ENCODE assay signal across 11 cellular contexts in genomic region chr5:123429993-123430392, GRCh38. TPM values are rescaled to one million over a fixed set of nuclear protein-coding genes. Genes with fewer than 3 reads are reported as not detected.
DNase-seq lines count a peak whose midpoint lies in the region; ATAC-seq and TF ChIP-seq lines count a peak whose summit lies in the region.
"Had no signal": no experiment of that assay in that cellular context is flagged by ENCODE, and none has a peak within 500 bp of the region (broad histone marks: within the 10 kb centered on the region; RNA-seq: fewer than 3 reads in every experiment).

No MANE protein-coding gene starts in this region.

- 56 to 94% (median 72%) methylated on average over 2 of the region's 2 CpGs for WGBS in spleen, 5 donors

- H3K4me3 ChIP-seq in spleen, result peak overlapping the region in 1 of 8 donors; percentile 12
- H3K4me3 ChIP-seq: sigmoid colon, SJSA1, thyroid gland had no signal

- no peaks in the 10 kb centered on the region for H3K36me3 ChIP-seq in spleen
- H3K36me3 ChIP-seq: sigmoid colon, SJSA1, thyroid gland had no signal

- no peak for DNase-seq in activated T-cell treated with anti-CD3 and anti-CD28 coated beads, Interleukin-2, amount 50 U/mL, for 24 hours
- DNase-seq in activated T-cell treated with anti-CD3 and anti-CD28 coated beads for 4 hours (no peak), NOMO-1 treated with DMSO at 0.1 percent for 48 hours (lab: John Stamatoyannopoulos, UW; ENCODE audit: unreplicated experiment) (peak; percentile 97), spleen (no peak), left lobe of liver (ENCODE audit: low spot score) (no peak), NCI-H146 (lab: John Stamatoyannopoulos, UW) (no peak)
- DNase-seq: sigmoid colon, thyroid gland had no signal

- H3K9me3 Mint-ChIP-seq in activated T-cell treated with anti-CD3 and anti-CD28 coated beads, Interleukin-2, amount 50 U/mL, for 24 hours, result peaks cover 2% of the 10 kb centered on the region

- TF ChIP-seq CTCF in spleen (IDR thresholded peaks at IDR 0.05 in 8 of 11, conservative IDR thresholded peaks at IDR 0.05 in 3 of 11), result no peak

- TF ChIP-seq POLR2A in spleen (IDR thresholded peaks at IDR 0.05), result no peak

- H3K9me3 ChIP-seq in spleen, result no peaks in the 10 kb centered on the region
- H3K9me3 ChIP-seq: sigmoid colon, SJSA1, thyroid gland had no signal

- intact Hi-C loops in spleen (cut with DNase I; ENCODE audit: low total_unique reads), result no loop called here

- peaks cover 13% of the 10 kb centered on the region for H3K4me1 Mint-ChIP-seq in activated T-cell treated with anti-CD3 and anti-CD28 coated beads, Interleukin-2, amount 50 U/mL, for 24 hours (ENCODE audit: low read depth)

- no peak overlapping the region for H3K4me3 Mint-ChIP-seq in activated T-cell treated with anti-CD3 and anti-CD28 coated beads, Interleukin-2, amount 50 U/mL, for 24 hours

- ATAC-seq in esophagus mucosa, result peak; percentile 98
- no peak for ATAC-seq in GM19455 (IDR thresholded peaks at IDR 0.05; ENCODE audit: unreplicated experiment)
- no peak for ATAC-seq in left lobe of liver

- H3K36me3 Mint-ChIP-seq in activated T-cell treated with anti-CD3 and anti-CD28 coated beads, Interleukin-2, amount 50 U/mL, for 24 hours (ENCODE audit: low read depth), result no peaks in the 10 kb centered on the region

- peaks cover 0 to 9% (median 0%) of the 10 kb centered on the region in 6 donors for H3K4me1 ChIP-seq in spleen
- H3K4me1 ChIP-seq: SJSA1, thyroid gland had no signal

- no peaks in the 10 kb centered on the region for H3K27me3 ChIP-seq in spleen (replicated peaks in 1 of 7)
- H3K27me3 ChIP-seq: sigmoid colon, SJSA1, thyroid gland had no signal

- H3K27ac ChIP-seq in spleen, result peak overlapping the region in 5 of 8 donors; percentile 35 to 91 (median 81)
- H3K27ac ChIP-seq: SJSA1, thyroid gland had no signal

- H3K27me3 Mint-ChIP-seq in activated T-cell treated with anti-CD3 and anti-CD28 coated beads, Interleukin-2, amount 50 U/mL, for 24 hours, result peaks cover 11% of the 10 kb centered on the region

- H3K27ac Mint-ChIP-seq in activated T-cell treated with anti-CD3 and anti-CD28 coated beads, Interleukin-2, amount 50 U/mL, for 24 hours, result peak overlapping the region; percentile 83

RNA-seq across cellular contexts. Expression of gene CEP120, which starts 6.8 kb away (rescaled TPM):
- total RNA-seq in esophagus mucosa, result 9.5 TPM
- 10 to 100 TPM; 27.7 to 43.3 (median 33.5) TPM for total RNA-seq in spleen
- 10 to 100 TPM in 2 of 3 donors, 1 to 10 TPM in 1; 9.2 to 11.2 (median 10.5) TPM for polyA plus RNA-seq in spleen
- 11.6 TPM for total RNA-seq in left lobe of liver
